19 cellular contexts compared by ENCODE assay signal in the genomic region with DNA sequence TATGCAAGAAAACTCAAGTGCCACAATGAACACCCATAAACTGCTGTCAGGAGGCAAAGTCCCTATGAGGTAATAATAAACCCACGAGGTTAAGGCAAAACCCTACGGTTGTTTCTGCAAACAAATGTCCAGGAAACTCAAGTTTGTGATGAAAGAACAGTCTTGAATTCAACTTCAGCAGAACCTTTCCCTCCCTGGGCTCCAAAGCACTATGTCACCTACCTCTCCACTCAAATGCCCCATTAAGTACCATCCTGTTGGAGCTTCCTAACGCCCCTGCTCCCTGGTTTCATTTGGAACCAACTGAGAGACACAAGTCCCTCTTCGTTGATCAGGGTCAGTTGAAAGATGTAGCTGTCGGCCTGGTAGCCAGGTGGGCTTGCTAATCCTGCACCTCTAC. TPM values are rescaled to one million over a fixed set of nuclear protein-coding genes. Genes with fewer than 3 reads are reported as not detected.
DNase-seq lines count a peak whose midpoint lies in the region; ATAC-seq, FAIRE-seq and TF ChIP-seq lines count a peak whose summit lies in the region.
"Had no signal": no experiment of that assay in that cellular context is flagged by ENCODE, and none has a peak within 500 bp of the region (broad histone marks: within the 10 kb centered on the region; RNA-seq: fewer than 3 reads in every experiment).

No MANE protein-coding gene starts in this region.

- no peaks in the 10 kb centered on the region for H3K27me3 ChIP-seq in PC-9 (ENCODE audit: insufficient read depth, low read depth)
- H3K27me3 ChIP-seq in endothelial cell of umbilical vein (ENCODE audit: control insufficient read depth in 2 of 2, insufficient read depth in 2 of 2, low read length in 2 of 2): no peaks in the 10 kb centered on the region
- no peaks in the 10 kb centered on the region for H3K27me3 ChIP-seq in mesenchymal stem cell (ENCODE audit: control insufficient read depth in 1 of 2, insufficient read depth in 1 of 2, low read length in 2 of 2)
- H3K27me3 ChIP-seq in CD8-positive, alpha-beta memory T cell (ENCODE audit: insufficient read depth, low read length, poor library complexity, severe bottlenecking): no peaks in the 10 kb centered on the region

- peak overlapping the region in 1 of 7 donors; percentile 41 for H3K4me3 Mint-ChIP-seq in CD8-positive, alpha-beta memory T cell
- H3K4me3 Mint-ChIP-seq: activated naive CD4-positive, alpha-beta T cell treated with anti-CD3 and anti-CD28 coated beads for 36 hours had no signal

- H3K36me3 ChIP-seq in PC-9 (ENCODE audit: low read depth) (peaks cover 24% of the 10 kb centered on the region; the same call in 1 of the 2 replicates), endothelial cell of umbilical vein (ENCODE audit: control insufficient read depth in 2 of 2, extremely low read depth in 1 of 2, insufficient read depth in 2 of 2, low read length in 2 of 2) (peaks cover 11 to 14% of the 10 kb centered on the region in 2 experiments), mesenchymal stem cell (ENCODE audit: control insufficient read depth in 1 of 2, insufficient read depth in 2 of 2, low read depth in 1 of 2, low read length in 2 of 2) (peaks cover 18 to 45% of the 10 kb centered on the region in 2 experiments)
- no peaks in the 10 kb centered on the region for H3K36me3 ChIP-seq in CD8-positive, alpha-beta memory T cell (ENCODE audit: insufficient read depth, low read length)

- H3K4me1 Mint-ChIP-seq in CD8-positive, alpha-beta memory T cell: peaks cover 15 to 22% (median 22%) of the 10 kb centered on the region in 3 donors

- no peaks in the 10 kb centered on the region for H3K9me1 ChIP-seq in endothelial cell of umbilical vein (replicated peaks; ENCODE audit: control insufficient read depth, extremely low read depth, insufficient read depth, low read length)

- H3K36me3 Mint-ChIP-seq in CD8-positive, alpha-beta memory T cell: peaks cover 0 to 3% (median 0%) of the 10 kb centered on the region in 3 donors

- intact Hi-C loops in PC-9 (cut with micrococcal nuclease; ENCODE audit: unreplicated experiment) (loop anchor here (5.0 kb wide), 1 partner anchor 161 kb away; no protein-coding TSS in a partner anchor), endothelial cell of umbilical vein (cut with micrococcal nuclease) (loop anchor here (5.0 kb wide), 3 partner anchors 229 to 811 kb away; partner anchors contain the start of genes CAPRIN1 and QSER1)

- H2AFZ ChIP-seq in PC-9 (no peak overlapping the region), endothelial cell of umbilical vein (ENCODE audit: low read depth, low read length) (no peak overlapping the region), mesenchymal stem cell (ENCODE audit: low read depth, low read length) (no peak overlapping the region)

- ATAC-seq in HG02798 (IDR thresholded peaks at IDR 0.05; ENCODE audit: poor library complexity, unreplicated experiment) (no peak), GM18861 (IDR thresholded peaks at IDR 0.05; ENCODE audit: unreplicated experiment) (no peak)

- dilution Hi-C loops in endothelial cell of umbilical vein (cut with MboI; ENCODE audit: extremely low pct_ligation_motif_present, low sequenced_read_pairs): no loop called here

- H3K27ac ChIP-seq in PC-9 (peak overlapping the region; percentile 68), endothelial cell of umbilical vein (ENCODE audit: insufficient read depth, low read depth, low read length) (peak overlapping the region; percentile 89), mesenchymal stem cell (ENCODE audit: low read length, poor library complexity, severe bottlenecking) (peak overlapping the region; percentile 28), substantia nigra (ENCODE audit: low read depth, low read length, poor library complexity, severe bottlenecking) (peak overlapping the region; percentile 32)
- no peak overlapping the region for H3K27ac ChIP-seq in CD8-positive, alpha-beta memory T cell (ENCODE audit: low read depth, low read length)
- H3K27ac ChIP-seq: SK-N-MC had no signal

- H3K18ac ChIP-seq in mesenchymal stem cell (ENCODE audit: low read depth in 1 of 2, low read length in 2 of 2): no peak overlapping the region

- H4K20me1 ChIP-seq in PC-9 (ENCODE audit: insufficient read depth) (no peaks in the 10 kb centered on the region), endothelial cell of umbilical vein (replicated peaks; ENCODE audit: control insufficient read depth, extremely low read depth, insufficient read depth, low read length) (no peaks in the 10 kb centered on the region)

- H3K4me3 ChIP-seq in PC-9: no peak overlapping the region
- H3K4me3 ChIP-seq in endothelial cell of umbilical vein (replicated peaks in 1 of 3; ENCODE audit: insufficient read depth in 1 of 3, low read depth in 1 of 3, low read length in 3 of 3): no peak overlapping the region
- no peak overlapping the region for H3K4me3 ChIP-seq in mesenchymal stem cell (ENCODE audit: insufficient read depth in 1 of 2, low read depth in 1 of 2, low read length in 2 of 2)
- H3K4me3 ChIP-seq in CD8-positive, alpha-beta memory T cell (ENCODE audit: low read length): no peak overlapping the region
- H3K4me3 ChIP-seq: SK-N-MC had no signal

- no peaks in the 10 kb centered on the region for H3K27me3 Mint-ChIP-seq in CD8-positive, alpha-beta memory T cell

- no peaks in the 10 kb centered on the region for H3K9me2 ChIP-seq in PC-9 (ENCODE audit: insufficient read depth)

- TF ChIP-seq CTCF in PC-9 (conservative IDR thresholded peaks at IDR 0.05) (no peak), endothelial cell of umbilical vein (IDR thresholded peaks at IDR 0.05; ENCODE audit: extremely low read depth in 1 of 2, insufficient read depth in 1 of 2, low read depth in 1 of 2, low read length in 2 of 2) (no peak)

- no peaks in the 10 kb centered on the region for H3K9me3 ChIP-seq in PC-9 (ENCODE audit: insufficient read depth, low read depth)
- H3K9me3 ChIP-seq in endothelial cell of umbilical vein (replicated peaks; ENCODE audit: control insufficient read depth, insufficient read depth, low read length): no peaks in the 10 kb centered on the region
- H3K9me3 ChIP-seq in mesenchymal stem cell (ENCODE audit: control insufficient read depth, low read length): no peaks in the 10 kb centered on the region
- no peaks in the 10 kb centered on the region for H3K9me3 ChIP-seq in CD8-positive, alpha-beta memory T cell (ENCODE audit: low read length)

- H3K23ac ChIP-seq in mesenchymal stem cell (ENCODE audit: low read length in 2 of 2): no peak overlapping the region

- peak; percentile 49 for TF ChIP-seq POLR2A in endothelial cell of umbilical vein (IDR thresholded peaks at IDR 0.05; ENCODE audit: low read depth, low read length)

- peaks cover 17% of the 10 kb centered on the region for H3K79me1 ChIP-seq in mesenchymal stem cell (replicated peaks; ENCODE audit: low read length, poor library complexity, severe bottlenecking)

- H3K4ac ChIP-seq in mesenchymal stem cell (ENCODE audit: low read depth in 1 of 2, low read length in 2 of 2): no peak overlapping the region

- FAIRE-seq in endothelial cell of umbilical vein (lab: Jason Lieb, UNC): no peak
- FAIRE-seq: endometrium had no signal

- H3K9me3 Mint-ChIP-seq in CD8-positive, alpha-beta memory T cell: no peaks in the 10 kb centered on the region
- H3K9me3 Mint-ChIP-seq: activated naive CD4-positive, alpha-beta T cell treated with anti-CD3 and anti-CD28 coated beads for 36 hours had no signal

- BruUV-seq in PC-9 (replicated peaks; lab: Mats Ljungman, UMichigan) (TSS peak; percentile 17), endothelial cell of umbilical vein (replicated peaks; lab: Mats Ljungman, UMichigan) (no TSS peak)

- no peak overlapping the region for H2BK15ac ChIP-seq in mesenchymal stem cell (ENCODE audit: low read depth, poor library complexity, severe bottlenecking)

- H2BK120ac ChIP-seq in mesenchymal stem cell (ENCODE audit: low read depth, low read length): no peak overlapping the region

- no peak overlapping the region for H4K91ac ChIP-seq in mesenchymal stem cell (ENCODE audit: low read length)

- H3K4me2 ChIP-seq in PC-9 (peak overlapping the region; percentile 41), endothelial cell of umbilical vein (ENCODE audit: insufficient read depth, low read length) (peak overlapping the region; percentile 12), mesenchymal stem cell (ENCODE audit: low read length, poor library complexity, severe bottlenecking) (no peak overlapping the region)

- CTCF ChIA-PET in PC-9 (lab: Charles Lee): interaction anchor here (0.5 to 1.6 kb wide), 3 partner anchors 11 to 67 kb away, joined by 3 to 5 read pairs (median 5); no protein-coding TSS in a partner anchor
- CTCF ChIA-PET in endothelial cell of umbilical vein (lab: Charles Lee): interaction anchor here (0.6 to 6.0 kb wide), 4 partner anchors 13 to 51 kb away, joined by 3 to 68 read pairs (median 34); no protein-coding TSS in a partner anchor
- CTCF ChIA-PET in CD8-positive, alpha-beta memory T cell (lab: Charles Lee): no interaction called here

- whole genome bisulfite sequencing in mesenchymal stem cell: 88% methylated on average over 4 of the region's 5 CpGs

- no peak overlapping the region for H2BK5ac ChIP-seq in mesenchymal stem cell (ENCODE audit: low read depth, low read length, poor library complexity, severe bottlenecking)

- no peak overlapping the region for H4K8ac ChIP-seq in mesenchymal stem cell (ENCODE audit: low read length)

- DNase-seq in PC-9 (no peak), endothelial cell of umbilical vein (ENCODE audit: low read depth, low spot score) (peak; percentile 53), mesenchymal stem cell (peak; percentile 55), substantia nigra (lab: John Stamatoyannopoulos, UW) (no peak), activated gamma-delta T cell (lab: John Stamatoyannopoulos, UW) (no peak)
- no peak for DNase-seq in CD8-positive, alpha-beta memory T cell
- DNase-seq: activated naive CD4-positive, alpha-beta T cell treated with anti-CD3 and anti-CD28 coated beads for 36 hours; C1 segment of cervical spinal cord; mesendoderm; MV-4-11; NCI-H2171 treated with DMSO at 0.1 percent for 48 hours; NK-92 treated with Interleukin-12 subunit alpha and Interleukin-12 subunit beta, amount 100 ng/mL, for 24 hours; posterior cingulate gyrus had no signal

- H3K4me1 ChIP-seq in PC-9 (replicated peaks; ENCODE audit: insufficient read depth) (peaks cover 75% of the 10 kb centered on the region), endothelial cell of umbilical vein (ENCODE audit: control insufficient read depth, extremely low read depth, insufficient read depth, low read length) (peaks cover 76% of the 10 kb centered on the region), mesenchymal stem cell (ENCODE audit: control insufficient read depth, insufficient read depth, low read depth, low read length) (peaks cover 16% of the 10 kb centered on the region)
- H3K4me1 ChIP-seq in CD8-positive, alpha-beta memory T cell (ENCODE audit: insufficient read depth, low read length): peaks cover 12% of the 10 kb centered on the region

- POLR2A ChIA-PET in PC-9 (lab: Charles Lee; ENCODE audit: unreplicated experiment) (interaction anchor here (0.7 kb wide), 1 partner anchor 66 kb away, joined by 4 read pairs; no protein-coding TSS in a partner anchor), endothelial cell of umbilical vein (lab: Charles Lee) (interaction anchor here (2.3 to 4.4 kb wide), 2 partner anchors 12 to 39 kb away, joined by 8 to 73 read pairs; no protein-coding TSS in a partner anchor)
- POLR2A ChIA-PET in CD8-positive, alpha-beta memory T cell (lab: Charles Lee): no interaction called here

- peak overlapping the region in 1 of 2 experiments; percentile 11 for H3K14ac ChIP-seq in mesenchymal stem cell (ENCODE audit: low read length in 2 of 2)

- H3K9ac ChIP-seq in endothelial cell of umbilical vein (replicated peaks; ENCODE audit: extremely low read depth, insufficient read depth, low read length): peak overlapping the region; percentile 30
- H3K9ac ChIP-seq in mesenchymal stem cell (ENCODE audit: low read length): no peak overlapping the region

- H2AK5ac ChIP-seq in mesenchymal stem cell (ENCODE audit: low read length, severe bottlenecking): no peak overlapping the region

- peaks cover 14% of the 10 kb centered on the region; the same call in 1 of the 2 replicates for H3K79me2 ChIP-seq in PC-9 (ENCODE audit: low read depth)
- peaks cover 27% of the 10 kb centered on the region for H3K79me2 ChIP-seq in endothelial cell of umbilical vein (ENCODE audit: control insufficient read depth, insufficient read depth, low read length)

- no peak overlapping the region for H3K27ac Mint-ChIP-seq in CD8-positive, alpha-beta memory T cell
- H3K27ac Mint-ChIP-seq: activated naive CD4-positive, alpha-beta T cell treated with anti-CD3 and anti-CD28 coated beads for 36 hours had no signal

- H2BK12ac ChIP-seq in mesenchymal stem cell (ENCODE audit: low read length in 2 of 2): no peak overlapping the region

- H3F3A ChIP-seq in PC-9 (ENCODE audit: insufficient read depth, low read depth): peaks cover 58% of the 10 kb centered on the region

RNA-seq across cellular contexts. Expression of gene C11orf91, which starts 2.6 kb away (rescaled TPM):
- 0.90 TPM in 1 of 2 replicates, not detected in the other for total RNA-seq in PC-9 (2021)
- total RNA-seq in endothelial cell of umbilical vein: 1.4 and 2.1 TPM in 2 replicates
- 0.21 and 0.94 TPM in 2 replicates for polyA plus RNA-seq in endothelial cell of umbilical vein
- polyA plus RNA-seq in endothelial cell of umbilical vein (2011; cell fraction: cytosol; rRNA removed): 0.12 TPM in 1 of 2 replicates, not detected in the other
- 0.36 and 0.84 TPM in 2 replicates for polyA plus RNA-seq in endothelial cell of umbilical vein (2011; cell fraction: nucleus; rRNA removed)
- polyA plus RNA-seq in endothelial cell of umbilical vein (2012): 0.48 and 0.59 TPM in 2 replicates
- not detected in 2 replicates for polyA minus RNA-seq in endothelial cell of umbilical vein
- not detected for polyA minus RNA-seq in endothelial cell of umbilical vein (2011; cell fraction: cytosol; rRNA and poly(A)+ RNA removed)
- polyA minus RNA-seq in endothelial cell of umbilical vein (2011; cell fraction: nucleus; rRNA and poly(A)+ RNA removed): 2.5 and 9.7 TPM in 2 replicates
- polyA plus RNA-seq in mesenchymal stem cell (2013, experiment 1 of 2): not detected
- 0.07 TPM for polyA plus RNA-seq in mesenchymal stem cell (2013, experiment 2 of 2)
- not detected for total RNA-seq in CD8-positive, alpha-beta memory T cell
- not detected for polyA plus RNA-seq in CD8-positive, alpha-beta memory T cell
- total RNA-seq: activated naive CD4-positive, alpha-beta T cell treated with anti-CD3 and anti-CD28 coated beads for 36 hours; Daoy; urinary bladder had no signal
- polyA plus RNA-seq: urinary bladder had no signal

RNA-seq across cellular contexts. Expression of gene CD59, which starts 33.0 kb away (rescaled TPM):
- 288 and 291 TPM in 2 replicates for total RNA-seq in PC-9 (2021)
- total RNA-seq in endothelial cell of umbilical vein: 1,084 and 1,141 TPM in 2 replicates
- 898 and 992 TPM in 2 replicates for polyA plus RNA-seq in endothelial cell of umbilical vein
- 1,189 and 1,210 TPM in 2 replicates for polyA plus RNA-seq in endothelial cell of umbilical vein (2011; cell fraction: cytosol; rRNA removed)
- 468 and 574 TPM in 2 replicates for polyA plus RNA-seq in endothelial cell of umbilical vein (2011; cell fraction: nucleus; rRNA removed)
- polyA plus RNA-seq in endothelial cell of umbilical vein (2012): 1,678 and 2,079 TPM in 2 replicates
- 1,358 and 1,650 TPM in 2 replicates for polyA minus RNA-seq in endothelial cell of umbilical vein
- 111 TPM for polyA minus RNA-seq in endothelial cell of umbilical vein (2011; cell fraction: cytosol; rRNA and poly(A)+ RNA removed)
- polyA minus RNA-seq in endothelial cell of umbilical vein (2011; cell fraction: nucleus; rRNA and poly(A)+ RNA removed): 286 and 554 TPM in 2 replicates
- 391 TPM for polyA plus RNA-seq in mesenchymal stem cell (2013, experiment 1 of 2)
- polyA plus RNA-seq in mesenchymal stem cell (2013, experiment 2 of 2): 399 TPM
- total RNA-seq in CD8-positive, alpha-beta memory T cell: 10 to 100 TPM; 25.2 to 28.0 TPM
- polyA plus RNA-seq in CD8-positive, alpha-beta memory T cell: 40.4 TPM

Comparison
In these comparisons a context has a peak if more than half of its experiments do, and no peak if none do; other contexts are left out.
1. DNase-seq: peak in endothelial cell of umbilical vein (single experiment) and mesenchymal stem cell (single experiment); none in PC-9 (0 of 2), substantia nigra (0 of 49), CD8-positive, alpha-beta memory T cell (0 of 5) and activated gamma-delta T cell (single experiment).